In genomic region chr22:49826603-49827306, GRCh38 we compare ENCODE assay signal across 8 cellular contexts. TPM values are rescaled to one million over a fixed set of nuclear protein-coding genes. Genes with fewer than 3 reads are reported as not detected.
A peak's percentile ranks its signal among the peaks of the same experiment; 100 is the strongest.
DNase-seq lines count a peak whose midpoint lies in the region; ATAC-seq and TF ChIP-seq lines count a peak whose summit lies in the region.

No MANE protein-coding gene starts in this region.

- peak overlapping the region; percentile 91 for H3K4me2 ChIP-seq in Karpas-422 (ENCODE audit: low read depth, low read length, poor library complexity, severe bottlenecking)

- H3K9me3 ChIP-seq in Karpas-422 (ENCODE audit: low read length), result no peaks in the 10 kb centered on the region
- no peaks in the 10 kb centered on the region for H3K9me3 ChIP-seq in psoas muscle

- H4K20me1 ChIP-seq in Karpas-422 (ENCODE audit: insufficient read depth, low read depth, low read length), result peaks cover 42% of the 10 kb centered on the region

- H3K4me1 ChIP-seq in Karpas-422 (ENCODE audit: low read length) (peaks cover 35% of the 10 kb centered on the region), psoas muscle (peaks cover 25% of the 10 kb centered on the region)

- no peak for TF ChIP-seq CTCF in psoas muscle (IDR thresholded peaks at IDR 0.05)

- WGBS in psoas muscle, 3 donors, result 0 to 1% (median 0%) methylated on average over 36 to 92 of the region's 92 CpGs

- H3K9me3 Mint-ChIP-seq in activated naive CD8-positive, alpha-beta T cell treated with anti-CD3 and anti-CD28 coated beads for 36 hours, result peaks cover 2% of the 10 kb centered on the region

- H2AFZ ChIP-seq in Karpas-422 (ENCODE audit: low read length), result no peak overlapping the region

- peak overlapping the region; percentile 42; the same call in 1 of the 2 replicates for H3K27ac ChIP-seq in Karpas-422 (ENCODE audit: low read length)
- peak overlapping the region; percentile 80 for H3K27ac ChIP-seq in psoas muscle

- no peaks in the 10 kb centered on the region for H3K27me3 Mint-ChIP-seq in activated naive CD8-positive, alpha-beta T cell treated with anti-CD3 and anti-CD28 coated beads for 36 hours

- peaks cover 22% of the 10 kb centered on the region; the same call in 1 of the 2 replicates for H3K36me3 ChIP-seq in Karpas-422 (ENCODE audit: insufficient read depth, low read length)
- peaks cover 4 to 25% of the 10 kb centered on the region in 2 donors for H3K36me3 ChIP-seq in psoas muscle (ENCODE audit: insufficient read depth in 1 of 2, low read depth in 1 of 2)

- H3K36me3 Mint-ChIP-seq in activated naive CD8-positive, alpha-beta T cell treated with anti-CD3 and anti-CD28 coated beads for 36 hours, result peaks cover 17% of the 10 kb centered on the region

- H3K4me1 Mint-ChIP-seq in activated naive CD8-positive, alpha-beta T cell treated with anti-CD3 and anti-CD28 coated beads for 36 hours, result peaks cover 36% of the 10 kb centered on the region

- intact Hi-C loops in left cardiac atrium (cut with DNase I), result no loop called here
- intact Hi-C loops in psoas muscle (cut with DNase I), result loop anchor here in 1 of 2 donors (5.0 kb wide), 1 partner anchor 39 kb away; no protein-coding TSS in a partner anchor

- peak; percentile 66 for DNase-seq in Karpas-422
- DNase-seq in activated naive CD8-positive, alpha-beta T cell treated with anti-CD3 and anti-CD28 coated beads for 36 hours, result peak; percentile 50
- DNase-seq in left cardiac atrium, result peak; percentile 73
- DNase-seq in psoas muscle, result peak; percentile 61 to 78
- DNase-seq in NCI-H2081 (lab: John Stamatoyannopoulos, UW), result no peak

- peak overlapping the region; percentile 99 for H3K9ac ChIP-seq in Karpas-422 (ENCODE audit: low read length)

- H3K27ac Mint-ChIP-seq in activated naive CD8-positive, alpha-beta T cell treated with anti-CD3 and anti-CD28 coated beads for 36 hours, result peak overlapping the region; percentile 92

- ATAC-seq in left cardiac atrium, result peak; percentile 68 to 80
- ATAC-seq in psoas muscle, result peak; percentile 39 to 71 (median 66)
- no peak for ATAC-seq in GM19328 (IDR thresholded peaks at IDR 0.05; ENCODE audit: unreplicated experiment)
- no peak for ATAC-seq in GM21737 (IDR thresholded peaks at IDR 0.05; ENCODE audit: unreplicated experiment)

- H3K27me3 ChIP-seq in Karpas-422 (ENCODE audit: low read length) (no peaks in the 10 kb centered on the region), psoas muscle (ENCODE audit: insufficient read depth in 3 of 3, low read length in 2 of 3) (no peaks in the 10 kb centered on the region)

- peak overlapping the region; percentile 79 for H3K4me3 ChIP-seq in GM08714 (ENCODE audit: low read length)
- H3K4me3 ChIP-seq in Karpas-422 (ENCODE audit: low read length), result peak overlapping the region; percentile 100
- H3K4me3 ChIP-seq in psoas muscle, result peak overlapping the region; percentile 71

- peak overlapping the region; percentile 93 for H3K4me3 Mint-ChIP-seq in activated naive CD8-positive, alpha-beta T cell treated with anti-CD3 and anti-CD28 coated beads for 36 hours

- H3K9me2 ChIP-seq in Karpas-422 (replicated peaks; ENCODE audit: insufficient read depth, low read length), result no peaks in the 10 kb centered on the region

- peaks cover 54% of the 10 kb centered on the region for H3K79me2 ChIP-seq in Karpas-422 (ENCODE audit: low read length)

RNA-seq across cellular contexts. Expression of gene BRD1, which starts 0.9 kb away (rescaled TPM):
- 16.0 and 27.3 TPM in 2 replicates for total RNA-seq in Karpas-422 (2014; rRNA removed; shearing (Covaris generic); ENCODE audit: low replicate concordance)
- total RNA-seq in activated naive CD8-positive, alpha-beta T cell treated with anti-CD3 and anti-CD28 coated beads for 36 hours, result 10 to 100 TPM; 22.7 to 23.2 TPM
- total RNA-seq in left cardiac atrium (10 to 100 TPM; 17.8 to 19.6 TPM), psoas muscle (10 to 100 TPM; 16.9 to 22.9 (median 20.3) TPM)
- polyA plus RNA-seq in psoas muscle, result 10 to 100 TPM in 2 of 3 donors, 1 to 10 TPM in 1; 7.9 to 12.8 (median 10.1) TPM

RNA-seq across cellular contexts. Expression of gene ZBED4, which starts 26.9 kb away (rescaled TPM):
- 22.9 and 24.6 TPM in 2 replicates for total RNA-seq in Karpas-422 (2014; rRNA removed; shearing (Covaris generic); ENCODE audit: low replicate concordance)
- total RNA-seq in activated naive CD8-positive, alpha-beta T cell treated with anti-CD3 and anti-CD28 coated beads for 36 hours, result 10 to 100 TPM; 20.6 to 20.7 TPM
- total RNA-seq in left cardiac atrium, result 1 to 10 TPM; 4.4 to 6.7 TPM
- 1 to 10 TPM; 5.9 to 9.0 (median 8.3) TPM for total RNA-seq in psoas muscle
- 10 to 100 TPM in 1 of 3 donors, 1 to 10 TPM in 2; 3.3 to 17.9 (median 7.5) TPM for polyA plus RNA-seq in psoas muscle

Comparison
In these comparisons a context has a peak if more than half of its experiments do, and no peak if none do; other contexts are left out.
1. DNase-seq: peak in Karpas-422 (single experiment), activated naive CD8-positive, alpha-beta T cell treated with anti-CD3 and anti-CD28 coated beads for 36 hours (single experiment), left cardiac atrium (single experiment) and psoas muscle (2 of 2); none in NCI-H2081 (0 of 2).
2. ATAC-seq: peak in left cardiac atrium (2 of 2) and psoas muscle (4 of 4); none in GM19328 (single experiment) and GM21737 (single experiment).
3. Peak in every context shown above with its lines, with median percentiles within 50 percentile points of each other: H3K4me3 ChIP-seq.